18 cellular contexts compared by ENCODE assay signal in genomic region chr15:31970007-31970406, GRCh38.
DNase-seq lines count a peak whose midpoint lies in the region; ATAC-seq and TF ChIP-seq lines count a peak whose summit lies in the region.
"Had no signal": no experiment of that assay in that cellular context is flagged by ENCODE, and none has a peak within 500 bp of the region (broad histone marks: within the 10 kb centered on the region; RNA-seq: fewer than 3 reads in every experiment).

No MANE protein-coding gene starts in this region.

- no peaks in the 10 kb centered on the region for H3F3A ChIP-seq in neural progenitor cell (ENCODE audit: low read depth)

- DNase-seq in activated CD4-positive, alpha-beta T cell treated with anti-CD3 and anti-CD28 coated beads, Interleukin-2, amount 10 ng/mL, durations not matched to agents 24 days and 14 days, result peak; percentile 39
- no peak for DNase-seq in activated CD4-positive, alpha-beta T cell treated with anti-CD3 and anti-CD28 coated beads, Interleukin-2, amount 50 U/mL, for 4 hours
- peak; percentile 83 for DNase-seq in esophagus muscularis mucosa (ENCODE audit: extremely low spot score)
- DNase-seq in neural progenitor cell (ENCODE audit: low spot score), result no peak
- no peak for DNase-seq in RPMI8226
- DNase-seq in right atrium auricular region (ENCODE audit: low spot score), result no peak
- DNase-seq: AML-193; Calu3; CD8-positive, alpha-beta T cell; DMS79 treated with DMSO at 0.1 percent for 48 hours; GF-D8; GM23248; HCEC 1CT had no signal

- H3K36me3 ChIP-seq in esophagus muscularis mucosa (no peaks in the 10 kb centered on the region), neural progenitor cell (no peaks in the 10 kb centered on the region), right atrium auricular region (no peaks in the 10 kb centered on the region)

- H3K4me3 ChIP-seq in esophagus muscularis mucosa, result no peak overlapping the region
- H3K4me3 ChIP-seq in neural progenitor cell, result no peak overlapping the region
- H3K4me3 ChIP-seq in right atrium auricular region, result no peak overlapping the region
- H3K4me3 ChIP-seq: A549, GM12878, GM23248 had no signal

- no peak for TF ChIP-seq POLR2A in esophagus muscularis mucosa (IDR thresholded peaks at IDR 0.05; ENCODE audit: low read depth)

- no peaks in the 10 kb centered on the region for H3K79me2 ChIP-seq in neural progenitor cell (ENCODE audit: low read depth)

- 71% methylated on average over 4 of the region's 4 CpGs for WGBS in esophagus muscularis mucosa

- TF ChIP-seq EP300 in esophagus muscularis mucosa (IDR thresholded peaks at IDR 0.05), result no peak

- H3K27ac ChIP-seq in esophagus muscularis mucosa (replicated peaks in 1 of 4) (no peak overlapping the region), neural progenitor cell (no peak overlapping the region), right atrium auricular region (no peak overlapping the region)
- H3K27ac ChIP-seq: 22Rv1, A549, GM23248 had no signal

- H3K27me3 ChIP-seq in esophagus muscularis mucosa, result peaks cover 0 to 10% (median 0%) of the 10 kb centered on the region in 4 donors
- peaks cover under 1% of the 10 kb centered on the region for H3K27me3 ChIP-seq in neural progenitor cell
- no peaks in the 10 kb centered on the region for H3K27me3 ChIP-seq in right atrium auricular region

- no peak overlapping the region for H3K4me2 ChIP-seq in neural progenitor cell
- H3K4me2 ChIP-seq: A549 had no signal

- no peak overlapping the region for H2AFZ ChIP-seq in neural progenitor cell (replicated peaks)
- H2AFZ ChIP-seq: GM23248 had no signal

- TF ChIP-seq CTCF in esophagus muscularis mucosa (IDR thresholded peaks at IDR 0.05) (no peak), neural progenitor cell (IDR thresholded peaks at IDR 0.05) (no peak), right atrium auricular region (IDR thresholded peaks at IDR 0.05) (no peak)

- no peak overlapping the region for H3K4me3 Mint-ChIP-seq in activated CD4-positive, alpha-beta T cell treated with anti-CD3 and anti-CD28 coated beads, Interleukin-2, amount 10 ng/mL, durations not matched to agents 24 days and 14 days
- no peak overlapping the region for H3K4me3 Mint-ChIP-seq in neural progenitor cell
- H3K4me3 Mint-ChIP-seq: CD8-positive, alpha-beta T cell; IgD-negative memory B cell had no signal

- H3K4me1 Mint-ChIP-seq in activated CD4-positive, alpha-beta T cell treated with anti-CD3 and anti-CD28 coated beads, Interleukin-2, amount 10 ng/mL, durations not matched to agents 24 days and 14 days, result peaks cover 1% of the 10 kb centered on the region
- peaks cover 8% of the 10 kb centered on the region for H3K4me1 Mint-ChIP-seq in neural progenitor cell

- no peak overlapping the region for H3K9ac ChIP-seq in neural progenitor cell
- H3K9ac ChIP-seq: GM23248 had no signal

- no peaks in the 10 kb centered on the region for H3K9me3 Mint-ChIP-seq in activated CD4-positive, alpha-beta T cell treated with anti-CD3 and anti-CD28 coated beads, Interleukin-2, amount 10 ng/mL, durations not matched to agents 24 days and 14 days
- no peaks in the 10 kb centered on the region for H3K9me3 Mint-ChIP-seq in neural progenitor cell
- H3K9me3 Mint-ChIP-seq: CD8-positive, alpha-beta T cell; IgD-negative memory B cell had no signal

- intact Hi-C loops in activated CD4-positive, alpha-beta T cell treated with anti-CD3 and anti-CD28 coated beads, Interleukin-2, amount 10 ng/mL, durations not matched to agents 24 days and 14 days (cut with micrococcal nuclease), result no loop called here
- intact Hi-C loops in esophagus muscularis mucosa (cut with DNase I), result no loop called here

- H3K4me1 ChIP-seq in esophagus muscularis mucosa, result peaks cover under 1 to 2% (median 2%) of the 10 kb centered on the region in 4 donors
- peaks cover 5% of the 10 kb centered on the region for H3K4me1 ChIP-seq in neural progenitor cell
- peaks cover 0 to under 1% of the 10 kb centered on the region in 2 donors for H3K4me1 ChIP-seq in right atrium auricular region

- H3K27ac Mint-ChIP-seq in activated CD4-positive, alpha-beta T cell treated with anti-CD3 and anti-CD28 coated beads, Interleukin-2, amount 10 ng/mL, durations not matched to agents 24 days and 14 days, result no peak overlapping the region
- peak overlapping the region; percentile 30 for H3K27ac Mint-ChIP-seq in neural progenitor cell
- H3K27ac Mint-ChIP-seq: CD8-positive, alpha-beta T cell; IgD-negative memory B cell had no signal

- H4K20me1 ChIP-seq in neural progenitor cell (ENCODE audit: low read depth), result no peaks in the 10 kb centered on the region

- H3K9me3 ChIP-seq in esophagus muscularis mucosa, result no peaks in the 10 kb centered on the region
- no peaks in the 10 kb centered on the region for H3K9me3 ChIP-seq in neural progenitor cell (ENCODE audit: low read depth)
- H3K9me3 ChIP-seq in right atrium auricular region, result no peaks in the 10 kb centered on the region
- H3K9me3 ChIP-seq: A549 had no signal

- H3K27me3 Mint-ChIP-seq in activated CD4-positive, alpha-beta T cell treated with anti-CD3 and anti-CD28 coated beads, Interleukin-2, amount 10 ng/mL, durations not matched to agents 24 days and 14 days, result peaks cover 14% of the 10 kb centered on the region
- peaks cover 4% of the 10 kb centered on the region for H3K27me3 Mint-ChIP-seq in neural progenitor cell (ENCODE audit: insufficient read depth, low read depth)

- no peaks in the 10 kb centered on the region for H3K36me3 Mint-ChIP-seq in activated CD4-positive, alpha-beta T cell treated with anti-CD3 and anti-CD28 coated beads, Interleukin-2, amount 10 ng/mL, durations not matched to agents 24 days and 14 days (ENCODE audit: low read depth)
- H3K36me3 Mint-ChIP-seq in neural progenitor cell, result no peaks in the 10 kb centered on the region
- H3K36me3 Mint-ChIP-seq: CD8-positive, alpha-beta T cell; IgD-negative memory B cell had no signal

- no peak for ATAC-seq in HG02840 (IDR thresholded peaks at IDR 0.05; ENCODE audit: low FRiP score, unreplicated experiment)
- ATAC-seq: A549; CD8-positive, alpha-beta T cell; GM12878 had no signal

Comparison
In these comparisons a context has a peak if more than half of its experiments do, and no peak if none do; other contexts are left out.
1. DNase-seq: peak in activated CD4-positive, alpha-beta T cell treated with anti-CD3 and anti-CD28 coated beads, Interleukin-2, amount 10 ng/mL, durations not matched to agents 24 days and 14 days (single experiment) and esophagus muscularis mucosa (single experiment); none in activated CD4-positive, alpha-beta T cell treated with anti-CD3 and anti-CD28 coated beads, Interleukin-2, amount 50 U/mL, for 4 hours (0 of 2), neural progenitor cell (single experiment), RPMI8226 (single experiment) and right atrium auricular region (single experiment).